ENCODE assay signal across 4 cellular contexts in genomic region chr5:55815939-55816338, GRCh38. TPM values are rescaled to one million over a fixed set of nuclear protein-coding genes. Genes with fewer than 3 reads are reported as not detected.
"Had no signal": no experiment of that assay in that cellular context is flagged by ENCODE, and none has a peak within 500 bp of the region (broad histone marks: within the 10 kb centered on the region; RNA-seq: fewer than 3 reads in every experiment).

No MANE protein-coding gene starts in this region.

RNA-seq across cellular contexts. Expression of gene IL31RA, which starts 35.2 kb away (rescaled TPM):
- total RNA-seq: GM23248, H7, HepG2, K562 had no signal
- polyA plus RNA-seq: HepG2, K562 had no signal
